ENCODE assay signal across 9 cellular contexts in the genomic region with DNA sequence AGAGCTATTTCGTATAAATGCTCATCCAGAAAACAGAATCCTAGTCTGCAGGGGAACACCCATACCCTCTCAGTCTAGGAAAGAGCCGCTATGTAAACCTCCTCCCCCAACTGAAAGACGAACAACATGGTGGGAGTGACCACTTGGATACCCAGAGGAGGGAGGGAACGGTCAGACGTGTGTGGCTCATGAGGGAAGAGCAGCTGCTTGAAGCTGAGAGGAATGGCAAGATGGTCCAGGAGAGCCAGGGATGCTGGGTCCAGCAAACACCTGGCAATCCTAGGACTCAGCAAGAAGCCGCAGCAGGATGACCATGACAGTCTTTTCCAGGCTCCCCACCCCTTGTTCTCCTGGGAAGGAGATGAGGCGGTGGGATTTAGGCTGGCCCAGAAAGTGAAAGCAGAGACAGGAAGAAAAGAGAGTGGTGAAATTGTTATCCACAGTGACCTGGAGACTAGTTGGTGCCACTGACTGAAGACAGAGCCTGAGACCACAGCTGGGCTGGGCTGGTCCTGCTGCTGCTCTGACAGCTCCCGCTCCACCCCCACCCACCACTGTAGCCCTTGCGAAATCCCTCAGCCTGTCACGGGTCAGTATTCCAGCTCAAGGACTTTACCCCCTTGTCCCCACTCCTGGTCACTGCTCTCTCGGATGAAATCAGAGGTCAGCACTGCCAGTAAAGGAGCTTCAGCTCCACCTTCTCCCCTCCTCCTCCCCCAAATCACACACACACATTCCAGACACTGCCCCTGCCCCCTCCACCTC. TPM values are rescaled to one million over a fixed set of nuclear protein-coding genes. Genes with fewer than 3 reads are reported as not detected.
DNase-seq lines count a peak whose midpoint lies in the region; ATAC-seq, FAIRE-seq and TF ChIP-seq lines count a peak whose summit lies in the region.
"Had no signal": no experiment of that assay in that cellular context is flagged by ENCODE, and none has a peak within 500 bp of the region (broad histone marks: within the 10 kb centered on the region; RNA-seq: fewer than 3 reads in every experiment).

No MANE protein-coding gene starts in this region.

- H3K36me3 ChIP-seq in kidney (ENCODE audit: control insufficient read depth in 1 of 2, insufficient read depth in 2 of 2, low read length in 2 of 2) (peaks cover 28 to 30% of the 10 kb centered on the region in 2 donors), stomach (peaks cover 29 to 33% (median 31%) of the 10 kb centered on the region in 4 donors)

- TF ChIP-seq CTCF in astrocyte of the spinal cord (IDR thresholded peaks at IDR 0.05; ENCODE audit: low read depth, low read length): no peak
- TF ChIP-seq CTCF in kidney (IDR thresholded peaks at IDR 0.05; ENCODE audit: borderline replicate concordance, extremely low read depth, insufficient read depth): no peak
- TF ChIP-seq CTCF in stomach (IDR thresholded peaks at IDR 0.05): no peak

- H3K27ac ChIP-seq in kidney (ENCODE audit: low read depth in 2 of 2, low read length in 2 of 2): peak overlapping the region; percentile 77 to 94
- H3K27ac ChIP-seq in stomach: peak overlapping the region; percentile 27 to 99 (median 91)

- no peak for ATAC-seq in GM18868 (IDR thresholded peaks at IDR 0.05; ENCODE audit: unreplicated experiment)

- peak; percentile 57 for DNase-seq in NCI-H2227 (lab: John Stamatoyannopoulos, UW; ENCODE audit: unreplicated experiment)
- DNase-seq in NCI-H2227 treated with DMSO at 0.1 percent for 48 hours (lab: John Stamatoyannopoulos, UW): no peak
- DNase-seq in astrocyte of the spinal cord (ENCODE audit: low read depth, low spot score): peak; percentile 13
- peak; percentile 95 for DNase-seq in kidney
- peak; percentile 80 for DNase-seq in stomach
- no peak for DNase-seq in NCI-H2171 treated with DMSO at 0.1 percent for 48 hours (lab: John Stamatoyannopoulos, UW)
- DNase-seq in NCI-H1092 treated with DMSO at 0.1 percent for 48 hours (lab: John Stamatoyannopoulos, UW): no peak

- no peaks in the 10 kb centered on the region for H3K27me3 ChIP-seq in stomach

- peaks cover 30 to 42% of the 10 kb centered on the region in 2 donors for H3K4me1 ChIP-seq in kidney (ENCODE audit: control insufficient read depth in 1 of 2, insufficient read depth in 1 of 2, low read depth in 1 of 2, low read length in 2 of 2)
- peaks cover 43 to 71% (median 62%) of the 10 kb centered on the region in 4 donors for H3K4me1 ChIP-seq in stomach

- H3K9me3 ChIP-seq in kidney (ENCODE audit: control insufficient read depth in 1 of 2, low read length in 2 of 2): no peaks in the 10 kb centered on the region
- no peaks in the 10 kb centered on the region for H3K9me3 ChIP-seq in stomach

- FAIRE-seq in kidney (lab: Jason Lieb, UNC): no peak

- peak overlapping the region; percentile 13 to 54 for H3K9ac ChIP-seq in kidney (ENCODE audit: low read length in 2 of 2)

- 32 to 43% (median 37%) methylated on average over 9 to 11 of the region's 11 CpGs for WGBS in stomach, 5 donors

- intact Hi-C loops in kidney (cut with DNase I) (no loop called here), stomach (cut with DNase I; ENCODE audit: low total_unique reads) (no loop called here)

- no peak overlapping the region for H3K4me3 ChIP-seq in astrocyte of the spinal cord (ENCODE audit: low read depth, low read length)
- peak overlapping the region; percentile 54 to 94 for H3K4me3 ChIP-seq in kidney (ENCODE audit: low read length in 2 of 2)
- H3K4me3 ChIP-seq in stomach: peak overlapping the region; percentile 80 to 97 (median 93)

- no peak for TF ChIP-seq EP300 in stomach (IDR thresholded peaks at IDR 0.05)

- no peak for TF ChIP-seq POLR2A in stomach (IDR thresholded peaks at IDR 0.05)

- in situ Hi-C loops in astrocyte of the spinal cord (cut with HindIII; ENCODE audit: low sequenced_read_pairs): no loop called here

RNA-seq across cellular contexts. Expression of a gene that starts 3.6 kb away (rescaled TPM):
- 268 TPM for total RNA-seq in kidney
- 258 TPM for polyA plus RNA-seq in kidney (ENCODE audit: insufficient read depth, low read depth, low replicate concordance)
- total RNA-seq in stomach: 100 to 1,000 TPM in 2 of 5 donors, 10 to 100 TPM in 3; 24.9 to 117 (median 76.0) TPM
- polyA plus RNA-seq in stomach: 100 to 1,000 TPM; 101 to 125 (median 114) TPM

RNA-seq across cellular contexts. Expression of a gene that starts 11.1 kb away (rescaled TPM):
- total RNA-seq in kidney: 3.3 TPM
- polyA plus RNA-seq in kidney (ENCODE audit: insufficient read depth, low read depth, low replicate concordance): 38.5 TPM
- not detected for total RNA-seq in stomach
- under 1 TPM; 0.44 to 0.63 (median 0.46) TPM for polyA plus RNA-seq in stomach
- total RNA-seq: T-helper 1 cell treated with Interleukin-12 subunit alpha and Interleukin-12 subunit beta and Interleukin-4 antibody, amounts not matched to agents 30 ng/mL and 1 ng/mL, for 36 hours had no signal

RNA-seq across cellular contexts. Expression of a gene that starts 35.7 kb away (rescaled TPM):
- total RNA-seq in kidney: 33.5 TPM
- polyA plus RNA-seq in kidney (ENCODE audit: insufficient read depth, low read depth, low replicate concordance): 35.1 TPM
- 10 to 100 TPM; 19.1 to 60.0 (median 40.6) TPM for total RNA-seq in stomach
- 10 to 100 TPM in 2 of 3 donors, 1 to 10 TPM in 1; 9.8 to 18.8 (median 16.1) TPM for polyA plus RNA-seq in stomach

RNA-seq across cellular contexts. Expression of a gene that starts 37.2 kb away (rescaled TPM):
- total RNA-seq in kidney: 24.0 TPM
- 25.6 TPM for polyA plus RNA-seq in kidney (ENCODE audit: insufficient read depth, low read depth, low replicate concordance)
- total RNA-seq in stomach: 100 to 1,000 TPM in 1 of 5 donors, 10 to 100 TPM in 3, 1 to 10 TPM in 1; 2.9 to 118 (median 21.2) TPM
- 10 to 100 TPM; 10.8 to 12.7 (median 11.7) TPM for polyA plus RNA-seq in stomach

RNA-seq across cellular contexts. Expression of a gene that starts 44.8 kb away (rescaled TPM):
- total RNA-seq in kidney (51.6 TPM), stomach (10 to 100 TPM; 25.4 to 77.3 (median 56.0) TPM)
- polyA plus RNA-seq in kidney (ENCODE audit: insufficient read depth, low read depth, low replicate concordance) (12.1 TPM), stomach (10 to 100 TPM; 13.8 to 19.6 (median 17.3) TPM)

Comparison
In these comparisons a context has a peak if more than half of its experiments do, and no peak if none do; other contexts are left out.
1. DNase-seq: peak in NCI-H2227 (single experiment), astrocyte of the spinal cord (single experiment), kidney (single experiment) and stomach (single experiment); none in NCI-H2227 treated with DMSO at 0.1 percent for 48 hours (single experiment), NCI-H2171 treated with DMSO at 0.1 percent for 48 hours (single experiment) and NCI-H1092 treated with DMSO at 0.1 percent for 48 hours (single experiment).